Comparison of ENCODE assay signal across 8 cellular contexts in the genomic region with DNA sequence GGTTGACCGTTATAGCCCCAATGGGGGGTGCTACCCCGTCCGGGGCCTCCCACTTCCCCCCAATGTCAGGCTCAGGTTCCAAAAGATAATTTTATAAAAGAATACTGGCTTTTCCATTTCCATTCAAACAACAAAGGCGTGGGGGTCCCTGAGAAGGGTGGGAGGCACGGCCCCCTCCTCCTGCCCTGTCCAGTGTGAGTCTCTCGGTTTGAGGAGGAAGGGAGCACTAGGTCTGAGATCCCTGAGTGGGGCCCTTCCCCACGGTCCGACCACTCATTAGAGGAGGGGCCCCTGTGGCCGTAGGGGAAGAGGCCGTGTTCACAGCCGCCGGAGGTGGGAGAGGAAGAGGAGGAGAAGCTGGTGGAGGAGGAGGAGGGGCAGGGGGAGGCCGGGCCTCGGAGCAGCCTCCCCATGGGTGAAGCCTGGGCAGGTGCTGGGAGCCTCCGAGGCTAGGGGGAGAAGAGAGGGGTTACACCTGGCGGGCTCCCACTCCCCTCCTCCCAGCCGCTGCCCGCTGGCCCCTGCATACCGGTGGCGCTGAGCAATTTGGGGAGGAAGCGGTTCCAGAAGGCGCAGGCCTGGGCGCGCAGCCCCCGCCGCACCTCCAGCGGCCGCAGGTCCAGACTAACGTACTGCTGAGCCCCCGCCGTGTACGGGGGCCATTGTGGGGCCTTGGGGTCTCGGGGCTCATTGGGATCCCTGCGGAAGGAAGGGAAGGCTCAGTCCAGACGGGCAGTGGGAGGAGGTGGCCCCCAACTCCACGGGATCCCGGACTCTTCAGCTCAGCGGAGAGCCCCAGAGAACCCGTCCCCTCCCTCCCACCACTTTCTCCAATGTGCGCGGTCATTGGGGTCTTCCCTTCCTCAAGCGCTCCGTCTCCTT. TPM values are rescaled to one million over a fixed set of nuclear protein-coding genes. Genes with fewer than 3 reads are reported as not detected.
DNase-seq lines count a peak whose midpoint lies in the region; ATAC-seq and TF ChIP-seq lines count a peak whose summit lies in the region.

No MANE protein-coding gene starts in this region.

- TF ChIP-seq CTCF in A673 (conservative IDR thresholded peaks at IDR 0.05; ENCODE audit: low read depth, low read length) (no peak), HFFc6 (IDR thresholded peaks at IDR 0.05) (no peak), breast epithelium (IDR thresholded peaks at IDR 0.05) (no peak)

- no TSS peak for BruUV-seq in A673 (replicated peaks; lab: Mats Ljungman, UMichigan)

- ATAC-seq in HG02763 (IDR thresholded peaks at IDR 0.05; ENCODE audit: unreplicated experiment), result no peak
- ATAC-seq in HG02852 (IDR thresholded peaks at IDR 0.05; ENCODE audit: unreplicated experiment), result no peak
- ATAC-seq in GM21423 (IDR thresholded peaks at IDR 0.05; ENCODE audit: unreplicated experiment), result no peak

- no peaks in the 10 kb centered on the region for H3K9me3 Mint-ChIP-seq in HFFc6

- peak overlapping the region; percentile 80 for H3K4me3 Mint-ChIP-seq in HFFc6

- peaks cover 4% of the 10 kb centered on the region for H3K27me3 Mint-ChIP-seq in HFFc6 (ENCODE audit: insufficient read depth)

- no peak for TF ChIP-seq POLR2A in breast epithelium (IDR thresholded peaks at IDR 0.05)

- peaks cover 28% of the 10 kb centered on the region for H3K36me3 Mint-ChIP-seq in HFFc6 (ENCODE audit: low read depth)

- H3K27ac ChIP-seq in A673 (ENCODE audit: low read depth, low read length, poor library complexity, severe bottlenecking), result no peak overlapping the region
- peak overlapping the region; percentile 80 to 95 for H3K27ac ChIP-seq in breast epithelium
- peak overlapping the region; percentile 86 for H3K27ac ChIP-seq in mesodermal cell (ENCODE audit: low read depth, low read length, severe bottlenecking)

- DNase-seq in A673 (ENCODE audit: low spot score) (no peak), HFFc6 (no peak), breast epithelium (ENCODE audit: low spot score in 2 of 2) (no peak), HT-29 (ENCODE audit: low spot score) (no peak)

- H3K4me1 ChIP-seq in A673 (ENCODE audit: insufficient read depth, low read length, poor library complexity, severe bottlenecking) (peaks cover 24% of the 10 kb centered on the region), breast epithelium (peaks cover 0 to 10% of the 10 kb centered on the region in 2 donors), mesodermal cell (ENCODE audit: control insufficient read depth, insufficient read depth, low read length, poor library complexity, severe bottlenecking) (peaks cover 15% of the 10 kb centered on the region)

- peak overlapping the region; percentile 83 for H3K27ac Mint-ChIP-seq in HFFc6

- CTCF ChIA-PET in A673 (lab: Charles Lee), result interaction anchor here (1.6 kb wide), 1 partner anchor 91 kb away, joined by 9 read pairs; no protein-coding TSS in a partner anchor

- peaks cover under 1% of the 10 kb centered on the region for H3K27me3 ChIP-seq in A673 (replicated peaks; ENCODE audit: insufficient read depth, low read depth, low read length, poor library complexity)
- peaks cover 4 to 8% of the 10 kb centered on the region in 2 donors for H3K27me3 ChIP-seq in breast epithelium

- POLR2A ChIA-PET in A673 (lab: Charles Lee; ENCODE audit: low non-redundant PET), result interaction anchor here (0.8 kb wide), 1 partner anchor 16 kb away, joined by 4 read pairs; a partner anchor contains a TSS

- H3K4me3 ChIP-seq in A673 (ENCODE audit: low read depth, low read length, poor library complexity, severe bottlenecking) (peak overlapping the region; percentile 56), breast epithelium (peak overlapping the region; percentile 53 to 89 (median 72)), mesodermal cell (ENCODE audit: extremely low read depth, insufficient read depth, low read length, poor library complexity, severe bottlenecking) (peak overlapping the region; percentile 52)

- intact Hi-C loops in A673 (cut with micrococcal nuclease; ENCODE audit: unreplicated experiment), result loop anchor here (10.0 kb wide), 1 partner anchor 304 kb away; no protein-coding TSS in a partner anchor
- intact Hi-C loops in breast epithelium (cut with DNase I; ENCODE audit: low total_unique reads), result no loop called here

- peaks cover 35% of the 10 kb centered on the region for H3K4me1 Mint-ChIP-seq in HFFc6 (ENCODE audit: low read depth)

- H3K36me3 ChIP-seq in A673 (ENCODE audit: insufficient read depth, low read length, poor library complexity, severe bottlenecking) (peaks cover 31% of the 10 kb centered on the region), breast epithelium (peaks cover 12% of the 10 kb centered on the region), mesodermal cell (ENCODE audit: control insufficient read depth, insufficient read depth, low read length) (peaks cover 33% of the 10 kb centered on the region)

- no peaks in the 10 kb centered on the region for H3K9me3 ChIP-seq in A673 (ENCODE audit: low read depth, low read length, poor library complexity, severe bottlenecking)
- no peaks in the 10 kb centered on the region for H3K9me3 ChIP-seq in breast epithelium
- no peaks in the 10 kb centered on the region for H3K9me3 ChIP-seq in mesodermal cell (ENCODE audit: control insufficient read depth, low read length)

- 45 to 48% methylated on average over 25 to 31 of the region's 43 CpGs for WGBS in mesodermal cell (ENCODE audit: insufficient coverage in 2 of 2), 2 experiments

RNA-seq across cellular contexts. Expression of a gene that starts 1.4 kb away (rescaled TPM):
- total RNA-seq in A673 (2021), result 4.7 and 5.0 TPM in 2 replicates
- 1 to 10 TPM; 3.2 to 3.6 (median 3.5) TPM for total RNA-seq in HFFc6 (2021; fragmentation: NEBNext Ultra II Directional; extraction: Animal tissue kit (Norgen Biotek cat#: 25700))
- 1 to 10 TPM; 2.9 to 4.2 (median 3.7) TPM for total RNA-seq in breast epithelium
- 1.5 TPM for polyA plus RNA-seq in mesodermal cell (2013, experiment 1 of 2)
- 0.86 TPM for polyA plus RNA-seq in mesodermal cell (2013, experiment 2 of 2)
- total RNA-seq in HT-29 (2014; rRNA removed; shearing (Covaris generic)), result 30.4 and 31.0 TPM in 2 replicates

RNA-seq across cellular contexts. Expression of a gene that starts 4.8 kb away (rescaled TPM):
- total RNA-seq in A673 (2021), result 0.52 and 0.87 TPM in 2 replicates
- total RNA-seq in HFFc6 (2021; fragmentation: NEBNext Ultra II Directional; extraction: Animal tissue kit (Norgen Biotek cat#: 25700)), result under 1 TPM in 1 of 6 experiments, not detected in 5; 0.31 TPM
- 1 to 10 TPM in 2 of 3 donors, under 1 TPM in 1; 0.64 to 4.3 (median 3.2) TPM for total RNA-seq in breast epithelium
- 16.8 TPM for polyA plus RNA-seq in mesodermal cell (2013, experiment 1 of 2)
- polyA plus RNA-seq in mesodermal cell (2013, experiment 2 of 2), result 12.7 TPM
- 0.13 and 1.1 TPM in 2 replicates for total RNA-seq in HT-29 (2014; rRNA removed; shearing (Covaris generic))

RNA-seq across cellular contexts. Expression of a gene that starts 16.0 kb away (rescaled TPM):
- 257 and 277 TPM in 2 replicates for total RNA-seq in A673 (2021)
- total RNA-seq in HFFc6 (2021; fragmentation: NEBNext Ultra II Directional; extraction: Animal tissue kit (Norgen Biotek cat#: 25700)), result 100 to 1,000 TPM; 111 to 154 (median 133) TPM
- 100 to 1,000 TPM in 2 of 3 donors, 10 to 100 TPM in 1; 45.8 to 111 (median 104) TPM for total RNA-seq in breast epithelium
- polyA plus RNA-seq in mesodermal cell (2013, experiment 1 of 2), result 89.6 TPM
- polyA plus RNA-seq in mesodermal cell (2013, experiment 2 of 2), result 82.7 TPM
- 211 and 222 TPM in 2 replicates for total RNA-seq in HT-29 (2014; rRNA removed; shearing (Covaris generic))

RNA-seq across cellular contexts. Expression of a gene that starts 23.7 kb away (rescaled TPM):
- total RNA-seq in A673 (2021) (114 and 140 TPM in 2 replicates), breast epithelium (10 to 100 TPM; 45.3 to 62.8 (median 49.8) TPM)
- total RNA-seq in HFFc6 (2021; fragmentation: NEBNext Ultra II Directional; extraction: Animal tissue kit (Norgen Biotek cat#: 25700)), result 100 to 1,000 TPM; 125 to 148 (median 140) TPM
- polyA plus RNA-seq in mesodermal cell (2013, experiment 1 of 2), result 86.0 TPM
- 68.8 TPM for polyA plus RNA-seq in mesodermal cell (2013, experiment 2 of 2)
- total RNA-seq in HT-29 (2014; rRNA removed; shearing (Covaris generic)), result 20.0 and 23.5 TPM in 2 replicates

RNA-seq across cellular contexts. Expression of a gene that starts 38.4 kb away (rescaled TPM):
- total RNA-seq in A673 (2021) (23.8 and 26.1 TPM in 2 replicates), breast epithelium (10 to 100 TPM; 13.3 to 18.0 (median 16.7) TPM)
- total RNA-seq in HFFc6 (2021; fragmentation: NEBNext Ultra II Directional; extraction: Animal tissue kit (Norgen Biotek cat#: 25700)), result 10 to 100 TPM; 19.3 to 26.2 (median 21.7) TPM
- polyA plus RNA-seq in mesodermal cell (2013, experiment 1 of 2), result 16.4 TPM
- 14.7 TPM for polyA plus RNA-seq in mesodermal cell (2013, experiment 2 of 2)
- 68.7 and 85.6 TPM in 2 replicates for total RNA-seq in HT-29 (2014; rRNA removed; shearing (Covaris generic))
